ENCODE assay signal across 20 cellular contexts in genomic region chr13:48816696-48817095, GRCh38.
A peak's percentile ranks its signal among the peaks of the same experiment; 100 is the strongest.
DNase-seq lines count a peak whose midpoint lies in the region; ATAC-seq, FAIRE-seq and TF ChIP-seq lines count a peak whose summit lies in the region.
"Had no signal": no experiment of that assay in that cellular context is flagged by ENCODE, and none has a peak within 500 bp of the region (broad histone marks: within the 10 kb centered on the region; RNA-seq: fewer than 3 reads in every experiment).

No MANE protein-coding gene starts in this region.

- H4K20me1 ChIP-seq in K562 (replicated peaks; ENCODE audit: control insufficient read depth, insufficient read depth, low read length) (no peaks in the 10 kb centered on the region), smooth muscle cell (ENCODE audit: low read depth) (no peaks in the 10 kb centered on the region)

- no peaks in the 10 kb centered on the region for H3K9me3 ChIP-seq in K562 (replicated peaks; ENCODE audit: control insufficient read depth, insufficient read depth, low read depth, low read length)
- H3K9me3 ChIP-seq in smooth muscle cell (replicated peaks; ENCODE audit: low read depth) = no peaks in the 10 kb centered on the region
- H3K9me3 ChIP-seq: gastrocnemius medialis, tibial nerve had no signal

- H3K9me1 ChIP-seq in K562 (ENCODE audit: control insufficient read depth, insufficient read depth, low read length) = no peaks in the 10 kb centered on the region

- H3K27ac ChIP-seq in K562 (ENCODE audit: extremely low read depth, low read depth, low read length) = no peak overlapping the region
- H3K27ac ChIP-seq in smooth muscle cell (ENCODE audit: low read depth) = no peak overlapping the region
- H3K27ac ChIP-seq: gastrocnemius medialis, PC-9, SK-N-MC, tibial nerve, VCaP had no signal

- H3K4me3 Mint-ChIP-seq in activated naive CD4-positive, alpha-beta T cell treated with anti-CD3 and anti-CD28 coated beads, Interleukin-2, amount 10 ng/mL, durations not matched to agents 7 days and 5 days = peak overlapping the region; percentile 21

- BruUV-seq in K562 (replicated peaks; lab: Mats Ljungman, UMichigan) = no TSS peak

- TF ChIP-seq POLR2A in NB4 (IDR thresholded peaks at IDR 0.05; ENCODE audit: extremely low read depth, insufficient read length) (no peak), K562 (conservative IDR thresholded peaks at IDR 0.05) (no peak), GM12891 (IDR thresholded peaks at IDR 0.05; ENCODE audit: low read depth, low read length) (no peak)

- H3K36me3 Mint-ChIP-seq in activated naive CD4-positive, alpha-beta T cell treated with anti-CD3 and anti-CD28 coated beads, Interleukin-2, amount 10 ng/mL, durations not matched to agents 7 days and 5 days = peaks cover 1% of the 10 kb centered on the region
- H3K36me3 Mint-ChIP-seq: activated naive CD4-positive, alpha-beta T cell treated with anti-CD3 and anti-CD28 coated beads, Interleukin-2, amount 50 U/mL, for 72 hours had no signal

- peaks cover 4% of the 10 kb centered on the region for H3K27me3 Mint-ChIP-seq in activated naive CD4-positive, alpha-beta T cell treated with anti-CD3 and anti-CD28 coated beads, Interleukin-2, amount 10 ng/mL, durations not matched to agents 7 days and 5 days

- POLR2A ChIA-PET in K562 (lab: Yijun Ruan, JAX) = no interaction called here

- H3K36me3 ChIP-seq in K562 (ENCODE audit: control insufficient read depth, insufficient read depth, low read length) (no peaks in the 10 kb centered on the region), smooth muscle cell (ENCODE audit: low read depth) (no peaks in the 10 kb centered on the region)
- H3K36me3 ChIP-seq: gastrocnemius medialis, tibial nerve had no signal

- H2AFZ ChIP-seq in K562 (ENCODE audit: low read depth, low read length) (no peak overlapping the region), smooth muscle cell (ENCODE audit: low read depth) (no peak overlapping the region)
- H2AFZ ChIP-seq: PC-9 had no signal

- no peaks in the 10 kb centered on the region for H3K9me3 Mint-ChIP-seq in activated naive CD4-positive, alpha-beta T cell treated with anti-CD3 and anti-CD28 coated beads, Interleukin-2, amount 10 ng/mL, durations not matched to agents 7 days and 5 days

- FAIRE-seq in K562 (lab: Jason Lieb, UNC) (no peak), GM12891 (lab: Jason Lieb, UNC) (no peak)

- WGBS in K562 (ENCODE audit: insufficient coverage, low coverage, missing lambda C conversion rate) = 13% methylated on average over 2 of the region's 2 CpGs
- 15% methylated on average over 2 of the region's 2 CpGs for WGBS in smooth muscle cell (ENCODE audit: low lambda C conversion rate)

- peaks cover 13% of the 10 kb centered on the region for H3K4me1 Mint-ChIP-seq in activated naive CD4-positive, alpha-beta T cell treated with anti-CD3 and anti-CD28 coated beads, Interleukin-2, amount 10 ng/mL, durations not matched to agents 7 days and 5 days

- no peak overlapping the region for H3K4me2 ChIP-seq in K562 (ENCODE audit: insufficient read depth, low read length)
- H3K4me2 ChIP-seq in smooth muscle cell = peak overlapping the region; percentile 69

- peaks cover 23% of the 10 kb centered on the region for H3F3A ChIP-seq in smooth muscle cell (ENCODE audit: low read depth)

- in situ Hi-C loops in K562 (cut with MboI) = no loop called here

- no peak for TF ChIP-seq EP300 in K562 (IDR thresholded peaks at IDR 0.05; ENCODE audit: low read length)

- no peak overlapping the region for H3K27ac Mint-ChIP-seq in activated naive CD4-positive, alpha-beta T cell treated with anti-CD3 and anti-CD28 coated beads, Interleukin-2, amount 10 ng/mL, durations not matched to agents 7 days and 5 days

- DNase-seq in activated naive CD4-positive, alpha-beta T cell treated with anti-CD3 and anti-CD28 coated beads, Interleukin-2, amount 10 ng/mL, durations not matched to agents 7 days and 5 days = no peak
- DNase-seq in activated naive CD4-positive, alpha-beta T cell treated with Interleukin-2 at 50 U/mL for 16 hours = no peak
- DNase-seq in NB4 (ENCODE audit: low read depth) (peak; percentile 7), K562 (ENCODE audit: extremely low read depth in 1 of 4, low spot score in 3 of 4) (no peak), smooth muscle cell (lab: John Stamatoyannopoulos, UW; ENCODE audit: unreplicated experiment) (no peak), GM12891 (ENCODE audit: insufficient read length, low spot score) (no peak), DMS 273 (lab: John Stamatoyannopoulos, UW; ENCODE audit: unreplicated experiment) (no peak)
- DNase-seq: activated CD8-positive, alpha-beta memory T cell treated with anti-CD3 and anti-CD28 coated beads, Interleukin-2, amount 50 U/mL, for 4 hours; DMS79; gastrocnemius medialis; GOT3; NCI-H1436; PC-9; stimulated activated CD4-positive, alpha-beta T cell treated with anti-CD3 and anti-CD28 coated beads, Interleukin-2, amount 100 ng/mL, for 48 hours had no signal

- CTCF ChIA-PET in activated naive CD4-positive, alpha-beta T cell treated with anti-CD3 and anti-CD28 coated beads, Interleukin-2, amount 10 ng/mL, durations not matched to agents 7 days and 5 days (lab: Charles Lee) = interaction anchor here (0.8 kb wide), 1 partner anchor 215 kb away, joined by 3 read pairs; no protein-coding TSS in a partner anchor
- CTCF ChIA-PET in K562 (lab: Yijun Ruan, JAX; ENCODE audit: low intra/inter-chr PET ratio) = no interaction called here

- H3K4me1 ChIP-seq in K562 (replicated peaks in 1 of 2; ENCODE audit: control insufficient read depth in 2 of 2, insufficient read depth in 2 of 2, low read length in 2 of 2) = no peaks in the 10 kb centered on the region
- peaks cover 11% of the 10 kb centered on the region for H3K4me1 ChIP-seq in smooth muscle cell (ENCODE audit: low read depth)
- H3K4me1 ChIP-seq: gastrocnemius medialis, tibial nerve had no signal

- no peak overlapping the region for H3K4me3 ChIP-seq in NB4 (ENCODE audit: low read depth, low read length)
- H3K4me3 ChIP-seq in K562 = no peak overlapping the region
- H3K4me3 ChIP-seq in smooth muscle cell = no peak overlapping the region
- H3K4me3 ChIP-seq: gastrocnemius medialis, PC-9, SK-N-MC, tibial nerve had no signal

- TF ChIP-seq RAD21 in K562 (CRISPR knock-in tag; conservative IDR thresholded peaks at IDR 0.05 in 1 of 2, IDR thresholded peaks at IDR 0.05 in 1 of 2) = no peak

- intact Hi-C loops in K562 (cut with micrococcal nuclease) = no loop called here

- no peak for TF ChIP-seq CTCF in NB4 (IDR thresholded peaks at IDR 0.05; ENCODE audit: low read depth, low read length)
- TF ChIP-seq CTCF in K562 (IDR thresholded peaks at IDR 0.05 in 2 of 3, conservative IDR thresholded peaks at IDR 0.05 in 1 of 3; ENCODE audit: insufficient read depth in 2 of 3, low read depth in 1 of 3, low read length in 3 of 3) = no peak
- no peak for TF ChIP-seq CTCF in smooth muscle cell (IDR thresholded peaks at IDR 0.05; ENCODE audit: borderline replicate concordance, insufficient read depth, poor library complexity, severe bottlenecking)

- H3K79me2 ChIP-seq in K562 (ENCODE audit: control insufficient read depth, insufficient read depth, low read length) (no peaks in the 10 kb centered on the region), smooth muscle cell (ENCODE audit: low read depth) (no peaks in the 10 kb centered on the region)

- ATAC-seq in K562 (no peak), GM21367 (IDR thresholded peaks at IDR 0.05; ENCODE audit: unreplicated experiment) (no peak)
- ATAC-seq: gastrocnemius medialis, sciatic nerve had no signal

- H3K27me3 ChIP-seq in K562 (ENCODE audit: control insufficient read depth in 2 of 2, insufficient read depth in 2 of 2, low read length in 2 of 2) (no peaks in the 10 kb centered on the region), smooth muscle cell (ENCODE audit: low read depth) (no peaks in the 10 kb centered on the region)
- H3K27me3 ChIP-seq: gastrocnemius medialis, tibial nerve had no signal

- H3K9ac ChIP-seq in K562 (ENCODE audit: insufficient read depth in 1 of 2, low read depth in 2 of 2, low read length in 2 of 2) (no peak overlapping the region), smooth muscle cell (ENCODE audit: low read depth) (no peak overlapping the region)

TF ChIP-seq in K562, 482 proteins besides CTCF, POLR2A, EP300 and RAD21:
- TF ChIP-seq BMI1 (IDR thresholded peaks at IDR 0.05; ENCODE audit: low read length) (no peak), MEIS2 (IDR thresholded peaks at IDR 0.05; ENCODE audit: partially characterized antibody) (peak; percentile 10), RBBP5 (IDR thresholded peaks at IDR 0.05; ENCODE audit: borderline replicate concordance, insufficient read depth, low read length, poor library complexity, severe bottlenecking) (no peak), MEF2D (tag; conservative IDR thresholded peaks at IDR 0.05; ENCODE audit: low read depth) (no peak), RBM25 (IDR thresholded peaks at IDR 0.05; ENCODE audit: low read depth, low read length, severe bottlenecking) (no peak), FOXP1 (CRISPR knock-in tag; IDR thresholded peaks at IDR 0.05) (no peak)

TF ChIP-seq in GM12891, 5 proteins besides CTCF, POLR2A, EP300 and RAD21:
- TF ChIP-seq TAF1 (IDR thresholded peaks at IDR 0.05; ENCODE audit: low read depth, low read length) (no peak), POLR2AphosphoS5 (IDR thresholded peaks at IDR 0.05; ENCODE audit: low read depth, low read length) (no peak)
